Comparison of ENCODE assay signal across 9 cellular contexts in the genomic region with DNA sequence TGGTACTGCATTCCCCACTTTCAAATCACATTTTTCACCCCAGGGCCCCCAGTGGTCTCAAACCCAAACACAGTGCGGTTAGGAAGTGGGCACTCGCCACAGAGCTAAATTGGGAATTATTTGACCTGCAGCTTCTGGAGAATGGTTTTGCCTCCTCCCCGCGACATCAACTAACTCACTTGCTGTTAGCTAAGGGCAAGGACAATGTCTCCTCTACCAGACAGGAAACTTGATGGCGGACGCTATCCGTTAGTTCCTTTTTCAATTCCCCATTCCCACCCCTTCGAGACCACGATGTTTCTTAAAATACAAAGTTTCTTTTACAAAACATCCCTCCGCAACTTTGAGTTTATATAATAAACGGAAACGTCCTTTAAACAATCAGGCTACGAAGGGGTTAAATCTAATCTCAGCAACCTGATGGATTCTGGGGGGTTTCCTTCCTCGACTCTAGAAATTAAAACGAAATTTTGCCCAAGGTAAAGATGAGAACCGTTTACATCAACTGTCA. TPM values are rescaled to one million over a fixed set of nuclear protein-coding genes. Genes with fewer than 3 reads are reported as not detected.
DNase-seq lines count a peak whose midpoint lies in the region; ATAC-seq, FAIRE-seq and TF ChIP-seq lines count a peak whose summit lies in the region.
"Had no signal": no experiment of that assay in that cellular context is flagged by ENCODE, and none has a peak within 500 bp of the region (broad histone marks: within the 10 kb centered on the region; RNA-seq: fewer than 3 reads in every experiment).

No MANE protein-coding gene starts in this region.

- intact Hi-C loops in colonic mucosa (cut with DNase I): no loop called here

- H3K27me3 Mint-ChIP-seq in naive thymus-derived CD8-positive, alpha-beta T cell: no peaks in the 10 kb centered on the region

- H3K27ac Mint-ChIP-seq in naive thymus-derived CD8-positive, alpha-beta T cell: peak overlapping the region; percentile 94 to 100 (median 98)

- H3K9ac ChIP-seq in colonic mucosa (ENCODE audit: low read depth in 2 of 2, low read length in 2 of 2): peak overlapping the region in 1 of 2 donors; percentile 27

- peaks cover 0 to 39% (median 6%) of the 10 kb centered on the region in 3 donors for H3K36me3 Mint-ChIP-seq in naive thymus-derived CD8-positive, alpha-beta T cell

- peaks cover 15 to 57% (median 48%) of the 10 kb centered on the region in 4 donors for H3K4me1 Mint-ChIP-seq in naive thymus-derived CD8-positive, alpha-beta T cell

- no peaks in the 10 kb centered on the region for H3K9me3 Mint-ChIP-seq in naive thymus-derived CD8-positive, alpha-beta T cell

- H3K27ac ChIP-seq in SJCRH30 (peak overlapping the region; percentile 94), colonic mucosa (peak overlapping the region; percentile 97)

- H3K4me3 ChIP-seq in SJCRH30 (peak overlapping the region; percentile 93), colonic mucosa (peak overlapping the region; percentile 83)

- no peak for ATAC-seq in naive thymus-derived CD8-positive, alpha-beta T cell
- ATAC-seq in HG03571 (IDR thresholded peaks at IDR 0.05; ENCODE audit: unreplicated experiment): no peak

- no peak for TF ChIP-seq CTCF in colonic mucosa (IDR thresholded peaks at IDR 0.05)

- H3K4me1 ChIP-seq in SJCRH30: no peaks in the 10 kb centered on the region; the same call in 1 of the 2 replicates
- H3K4me1 ChIP-seq in colonic mucosa: peaks cover 4% of the 10 kb centered on the region

- no peak for FAIRE-seq in GM12892 (lab: Jason Lieb, UNC)

- H3K9me3 ChIP-seq in SJCRH30 (replicated peaks): no peaks in the 10 kb centered on the region
- H3K9me3 ChIP-seq in colonic mucosa: no peaks in the 10 kb centered on the region

- TF ChIP-seq POLR2A in GM12892 (IDR thresholded peaks at IDR 0.05; ENCODE audit: low read depth, low read length): peak; percentile 37; the same call in 1 of the 2 replicates

- peak overlapping the region; percentile 90 to 99 (median 97) for H3K4me3 Mint-ChIP-seq in naive thymus-derived CD8-positive, alpha-beta T cell

- H3K27me3 ChIP-seq in SJCRH30 (no peaks in the 10 kb centered on the region), colonic mucosa (no peaks in the 10 kb centered on the region)

- POLR2A ChIA-PET in naive thymus-derived CD8-positive, alpha-beta T cell (lab: Charles Lee): interaction anchor here (0.7 to 6.3 kb wide), 25 partner anchors 10 to 596 kb away, joined by 3 to 63 read pairs (median 4); a partner anchor contains a TSS

- no peak for DNase-seq in GM12892 (ENCODE audit: insufficient read length)
- DNase-seq in SJCRH30: no peak
- peak; percentile 26 for DNase-seq in colonic mucosa
- peak in 2 of 10 donors; percentile 4 to 34 for DNase-seq in naive thymus-derived CD8-positive, alpha-beta T cell
- no peak for DNase-seq in NCI-H1436 treated with DMSO at 0.1 percent for 48 hours (lab: John Stamatoyannopoulos, UW)
- DNase-seq in NAMALWA (ENCODE audit: low spot score): no peak
- no peak for DNase-seq in NCI-H1694 (lab: John Stamatoyannopoulos, UW)

- H3K36me3 ChIP-seq in SJCRH30: peaks cover 4% of the 10 kb centered on the region; the same call in 1 of the 2 replicates
- H3K36me3 ChIP-seq in colonic mucosa: no peaks in the 10 kb centered on the region

RNA-seq across cellular contexts. Expression of a gene that starts 0.5 kb away (rescaled TPM):
- 18.7 TPM for polyA plus RNA-seq in GM12892 (2012; ENCODE audit: missing spikeins)
- total RNA-seq in SJCRH30 (2014; rRNA removed; shearing (Covaris generic)): 38.5 and 40.1 TPM in 2 replicates
- total RNA-seq in colonic mucosa: 10 to 100 TPM; 39.4 to 42.5 TPM
- 100 to 1,000 TPM; 120 TPM for total RNA-seq in naive thymus-derived CD8-positive, alpha-beta T cell
- 10 to 100 TPM; 34.4 to 51.1 (median 39.2) TPM for polyA plus RNA-seq in naive thymus-derived CD8-positive, alpha-beta T cell

RNA-seq across cellular contexts. Expression of a gene that starts 24.1 kb away (rescaled TPM):
- polyA plus RNA-seq in GM12892 (2012; ENCODE audit: missing spikeins): 18.2 TPM
- total RNA-seq in SJCRH30 (2014; rRNA removed; shearing (Covaris generic)): 9.2 and 10.1 TPM in 2 replicates
- 1 to 10 TPM; 6.3 to 7.9 TPM for total RNA-seq in colonic mucosa
- 10 to 100 TPM; 84.5 to 90.8 TPM for total RNA-seq in naive thymus-derived CD8-positive, alpha-beta T cell
- polyA plus RNA-seq in naive thymus-derived CD8-positive, alpha-beta T cell: 10 to 100 TPM; 36.9 to 53.6 (median 46.7) TPM

RNA-seq across cellular contexts. Expression of a gene that starts 59.9 kb away (rescaled TPM):
- polyA plus RNA-seq in GM12892 (2012; ENCODE audit: missing spikeins): 0.81 TPM
- not detected in 2 replicates for total RNA-seq in SJCRH30 (2014; rRNA removed; shearing (Covaris generic))
- not detected for total RNA-seq in colonic mucosa
- total RNA-seq in naive thymus-derived CD8-positive, alpha-beta T cell: not detected
- polyA plus RNA-seq in naive thymus-derived CD8-positive, alpha-beta T cell: not detected
- total RNA-seq: T-helper 2 cell treated with Interferon-gamma antibody and Interleukin-4, amounts not matched to agents 100 ng/mL and 5 ng/mL, for 36 hours had no signal
